33 cellular contexts compared by ENCODE assay signal in genomic region chr1:187151555-187151954, GRCh38.
"Had no signal": no experiment of that assay in that cellular context is flagged by ENCODE, and none has a peak within 500 bp of the region (broad histone marks: within the 10 kb centered on the region; RNA-seq: fewer than 3 reads in every experiment).

No MANE protein-coding gene starts in this region.

- H3K9me3 ChIP-seq: adrenal gland, ascending aorta, body of pancreas had no signal

- FAIRE-seq: astrocyte, bronchial epithelial cell had no signal

- H3K4me3 ChIP-seq: adrenal gland, ascending aorta, body of pancreas, breast epithelium, cardiac muscle cell had no signal

- H3K4me1 ChIP-seq: adrenal gland, ascending aorta, body of pancreas, breast epithelium had no signal

- DNase-seq: activated effector memory CD4-positive, alpha-beta T cell treated with anti-CD3 and anti-CD28 coated beads, Interleukin-2, amount 50 U/mL, for 16 hours; activated effector memory CD4-positive, alpha-beta T cell treated with Interleukin-2 at 50 U/mL for 16 hours; activated gamma-delta T cell; activated gamma-delta T cell treated with Interleukin-2 at 50 U/mL for 16 hours; activated naive CD4-positive, alpha-beta T cell; activated naive CD4-positive, alpha-beta T cell treated with anti-CD3 and anti-CD28 coated beads for 36 hours; activated naive CD4-positive, alpha-beta T cell treated with anti-CD3 and anti-CD28 coated beads, Interleukin-2, amount 10 ng/mL, durations not matched to agents 7 days and 5 days; activated naive CD4-positive, alpha-beta T cell treated with anti-CD3 and anti-CD28 coated beads, Interleukin-2, amount 50 U/mL, for 16 hours; activated naive CD4-positive, alpha-beta T cell treated with Interleukin-2 at 50 U/mL for 16 hours; activated naive CD8-positive, alpha-beta T cell treated with anti-CD3 and anti-CD28 coated beads for 36 hours; activated naive CD8-positive, alpha-beta T cell treated with anti-CD3 and anti-CD28 coated beads, Interleukin-2, amount 10 ng/mL, durations not matched to agents 7 days and 5 days; activated naive CD8-positive, alpha-beta T cell treated with anti-CD3 and anti-CD28 coated beads, Interleukin-2, amount 50 U/mL, for 24 hours; activated T-cell treated with anti-CD3 and anti-CD28 coated beads, Interleukin-2, amount 50 U/mL, for 24 hours; activated T-cell treated with anti-CD3 and anti-CD28 coated beads, Interleukin-2, amount 50 U/mL, for 4 hours; activated T-cell treated with anti-CD3 and anti-CD28 coated beads, Interleukin-2, amount 50 U/mL, for 48 hours; activated T-cell treated with anti-CD3 and anti-CD28 coated beads, Interleukin-2, amount 50 U/mL, for 72 hours; adrenal gland; amniotic stem cell; amygdala; anterior cingulate cortex; aorta; body of pancreas; brain microvascular endothelial cell; caudate nucleus; central memory CD4-positive, alpha-beta T cell; cerebellar nuclear complex had no signal

- ATAC-seq: activated naive CD4-positive, alpha-beta T cell treated with anti-CD3 and anti-CD28 coated beads, Interleukin-2, amount 50 U/mL, for 72 hours; activated naive CD8-positive, alpha-beta T cell treated with anti-CD3 and anti-CD28 coated beads, Interleukin-2, amount 50 U/mL, for 24 hours; activated T-cell treated with anti-CD3 and anti-CD28 coated beads, Interleukin-2, amount 50 U/mL, for 4 hours; activated T-cell treated with anti-CD3 and anti-CD28 coated beads, Interleukin-2, amount 50 U/mL, for 72 hours; activated T-helper 17 cell treated with anti-CD3 and anti-CD28 coated beads, Interleukin-2, amount 50 U/mL, for 72 hours; body of pancreas had no signal

- H3K36me3 ChIP-seq: adrenal gland, ascending aorta, brain microvascular endothelial cell, breast epithelium, cardiac muscle cell had no signal

- H3K27ac ChIP-seq: adrenal gland, ascending aorta, body of pancreas, brain microvascular endothelial cell, breast epithelium, cardiac muscle cell had no signal

- H3K27me3 ChIP-seq: adrenal gland, ascending aorta, body of pancreas, brain microvascular endothelial cell, breast epithelium, cardiac muscle cell had no signal
